1 cellular context compared by ENCODE assay signal in the genomic region with DNA sequence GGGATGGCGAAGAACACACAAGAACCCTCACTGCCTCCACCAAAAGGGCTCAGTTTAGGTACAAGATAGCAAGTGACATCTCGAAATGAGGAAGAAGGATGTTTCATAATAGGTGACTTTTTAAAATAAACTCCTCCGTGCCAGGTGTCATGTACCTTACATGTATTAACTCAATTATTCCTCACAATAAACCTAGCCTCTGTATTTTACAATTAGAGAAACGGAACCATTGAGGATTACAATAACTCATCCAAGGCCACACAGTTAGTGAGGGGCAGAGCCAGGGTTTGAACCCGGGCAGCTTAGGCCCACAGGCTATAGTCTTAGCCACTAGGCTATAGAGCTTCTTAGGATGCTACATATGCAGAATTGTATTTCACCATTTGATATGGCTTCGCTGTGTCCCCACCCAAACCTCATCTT.
A peak's percentile ranks its signal among the peaks of the same experiment; 100 is the strongest.
TF ChIP-seq lines count a peak whose summit lies in the region.

No MANE protein-coding gene starts in this region.

TF ChIP-seq in K562, 482 proteins besides CTCF, POLR2A, EP300 and RAD21 (continued from another document):
- TF ChIP-seq, protein P1, sequence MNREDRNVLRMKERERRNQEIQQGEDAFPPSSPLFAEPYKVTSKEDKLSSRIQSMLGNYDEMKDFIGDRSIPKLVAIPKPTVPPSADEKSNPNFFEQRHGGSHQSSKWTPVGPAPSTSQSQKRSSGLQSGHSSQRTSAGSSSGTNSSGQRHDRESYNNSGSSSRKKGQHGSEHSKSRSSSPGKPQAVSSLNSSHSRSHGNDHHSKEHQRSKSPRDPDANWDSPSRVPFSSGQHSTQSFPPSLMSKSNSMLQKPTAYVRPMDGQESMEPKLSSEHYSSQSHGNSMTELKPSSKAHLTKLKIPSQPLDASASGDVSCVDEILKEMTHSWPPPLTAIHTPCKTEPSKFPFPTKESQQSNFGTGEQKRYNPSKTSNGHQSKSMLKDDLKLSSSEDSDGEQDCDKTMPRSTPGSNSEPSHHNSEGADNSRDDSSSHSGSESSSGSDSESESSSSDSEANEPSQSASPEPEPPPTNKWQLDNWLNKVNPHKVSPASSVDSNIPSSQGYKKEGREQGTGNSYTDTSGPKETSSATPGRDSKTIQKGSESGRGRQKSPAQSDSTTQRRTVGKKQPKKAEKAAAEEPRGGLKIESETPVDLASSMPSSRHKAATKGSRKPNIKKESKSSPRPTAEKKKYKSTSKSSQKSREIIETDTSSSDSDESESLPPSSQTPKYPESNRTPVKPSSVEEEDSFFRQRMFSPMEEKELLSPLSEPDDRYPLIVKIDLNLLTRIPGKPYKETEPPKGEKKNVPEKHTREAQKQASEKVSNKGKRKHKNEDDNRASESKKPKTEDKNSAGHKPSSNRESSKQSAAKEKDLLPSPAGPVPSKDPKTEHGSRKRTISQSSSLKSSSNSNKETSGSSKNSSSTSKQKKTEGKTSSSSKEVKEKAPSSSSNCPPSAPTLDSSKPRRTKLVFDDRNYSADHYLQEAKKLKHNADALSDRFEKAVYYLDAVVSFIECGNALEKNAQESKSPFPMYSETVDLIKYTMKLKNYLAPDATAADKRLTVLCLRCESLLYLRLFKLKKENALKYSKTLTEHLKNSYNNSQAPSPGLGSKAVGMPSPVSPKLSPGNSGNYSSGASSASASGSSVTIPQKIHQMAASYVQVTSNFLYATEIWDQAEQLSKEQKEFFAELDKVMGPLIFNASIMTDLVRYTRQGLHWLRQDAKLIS (CRISPR knock-in tag; IDR thresholded peaks at IDR 0.05), result no peak
- TF ChIP-seq CTBP1 (IDR thresholded peaks at IDR 0.05; ENCODE audit: borderline replicate concordance) (peak; percentile 44; the same call in 1 of the 2 replicates), TBP (optimal IDR thresholded peaks at IDR 0.05; ENCODE audit: low read depth, low read length) (peak; percentile 89), CBX2 (IDR thresholded peaks at IDR 0.05; ENCODE audit: insufficient read depth, low read length, poor library complexity, severe bottlenecking) (no peak), TRIM24 (IDR thresholded peaks at IDR 0.05) (no peak), SRSF3 (IDR thresholded peaks at IDR 0.05; ENCODE audit: insufficient read depth, low read length) (no peak), ARHGAP35 (IDR thresholded peaks at IDR 0.05; ENCODE audit: partially characterized antibody) (no peak), U2AF2 (optimal IDR thresholded peaks at IDR 0.05; ENCODE audit: low read depth, low read length) (no peak), ZNF561 (CRISPR knock-in tag; conservative IDR thresholded peaks at IDR 0.05) (no peak), ZEB2 (IDR thresholded peaks at IDR 0.05) (peak; percentile 68), NRF1 (conservative IDR thresholded peaks at IDR 0.05 in 1 of 2, IDR thresholded peaks at IDR 0.05 in 1 of 2) (no peak), ZNF3 (CRISPR knock-in tag; IDR thresholded peaks at IDR 0.05) (no peak), EHMT2 (IDR thresholded peaks at IDR 0.05) (no peak), SOX6 (IDR thresholded peaks at IDR 0.05) (peak; percentile 39; the same call in 1 of the 2 replicates), MAZ (CRISPR knock-in tag; conservative IDR thresholded peaks at IDR 0.05 in 1 of 2, IDR thresholded peaks at IDR 0.05 in 1 of 2) (no peak), SAFB (IDR thresholded peaks at IDR 0.05; ENCODE audit: borderline replicate concordance, low read depth, low read length) (no peak), PHB2 (IDR thresholded peaks at IDR 0.05; ENCODE audit: low read depth) (no peak), ZNF174 (CRISPR knock-in tag; IDR thresholded peaks at IDR 0.05) (no peak), RBM25 (IDR thresholded peaks at IDR 0.05; ENCODE audit: low read depth, low read length, severe bottlenecking) (no peak), ZNF146 (CRISPR knock-in tag; IDR thresholded peaks at IDR 0.05; ENCODE audit: unreplicated experiment) (no peak), POLR3A (IDR thresholded peaks at IDR 0.05; ENCODE audit: borderline replicate concordance, extremely low read depth, insufficient read depth, insufficient read length) (peak; percentile 78), ZFX (CRISPR knock-in tag; IDR thresholded peaks at IDR 0.05) (no peak), POLR2H (tag; IDR thresholded peaks at IDR 0.05; ENCODE audit: low read depth) (peak; percentile 99), ARNT (IDR thresholded peaks at IDR 0.05) (no peak), CREB1 (IDR thresholded peaks at IDR 0.05) (no peak), CREB1 (CRISPR knock-in tag; IDR thresholded peaks at IDR 0.05) (no peak)
- TF ChIP-seq, protein P2, sequence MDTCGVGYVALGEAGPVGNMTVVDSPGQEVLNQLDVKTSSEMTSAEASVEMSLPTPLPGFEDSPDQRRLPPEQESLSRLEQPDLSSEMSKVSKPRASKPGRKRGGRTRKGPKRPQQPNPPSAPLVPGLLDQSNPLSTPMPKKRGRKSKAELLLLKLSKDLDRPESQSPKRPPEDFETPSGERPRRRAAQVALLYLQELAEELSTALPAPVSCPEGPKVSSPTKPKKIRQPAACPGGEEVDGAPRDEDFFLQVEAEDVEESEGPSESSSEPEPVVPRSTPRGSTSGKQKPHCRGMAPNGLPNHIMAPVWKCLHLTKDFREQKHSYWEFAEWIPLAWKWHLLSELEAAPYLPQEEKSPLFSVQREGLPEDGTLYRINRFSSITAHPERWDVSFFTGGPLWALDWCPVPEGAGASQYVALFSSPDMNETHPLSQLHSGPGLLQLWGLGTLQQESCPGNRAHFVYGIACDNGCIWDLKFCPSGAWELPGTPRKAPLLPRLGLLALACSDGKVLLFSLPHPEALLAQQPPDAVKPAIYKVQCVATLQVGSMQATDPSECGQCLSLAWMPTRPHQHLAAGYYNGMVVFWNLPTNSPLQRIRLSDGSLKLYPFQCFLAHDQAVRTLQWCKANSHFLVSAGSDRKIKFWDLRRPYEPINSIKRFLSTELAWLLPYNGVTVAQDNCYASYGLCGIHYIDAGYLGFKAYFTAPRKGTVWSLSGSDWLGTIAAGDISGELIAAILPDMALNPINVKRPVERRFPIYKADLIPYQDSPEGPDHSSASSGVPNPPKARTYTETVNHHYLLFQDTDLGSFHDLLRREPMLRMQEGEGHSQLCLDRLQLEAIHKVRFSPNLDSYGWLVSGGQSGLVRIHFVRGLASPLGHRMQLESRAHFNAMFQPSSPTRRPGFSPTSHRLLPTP (IDR thresholded peaks at IDR 0.05; ENCODE audit: borderline replicate concordance, extremely low read depth, insufficient read length), result no peak
- TF ChIP-seq, protein P3, sequence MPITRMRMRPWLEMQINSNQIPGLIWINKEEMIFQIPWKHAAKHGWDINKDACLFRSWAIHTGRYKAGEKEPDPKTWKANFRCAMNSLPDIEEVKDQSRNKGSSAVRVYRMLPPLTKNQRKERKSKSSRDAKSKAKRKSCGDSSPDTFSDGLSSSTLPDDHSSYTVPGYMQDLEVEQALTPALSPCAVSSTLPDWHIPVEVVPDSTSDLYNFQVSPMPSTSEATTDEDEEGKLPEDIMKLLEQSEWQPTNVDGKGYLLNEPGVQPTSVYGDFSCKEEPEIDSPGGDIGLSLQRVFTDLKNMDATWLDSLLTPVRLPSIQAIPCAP (CRISPR knock-in tag; IDR thresholded peaks at IDR 0.05; ENCODE audit: borderline replicate concordance), result no peak
- TF ChIP-seq, protein P4, sequence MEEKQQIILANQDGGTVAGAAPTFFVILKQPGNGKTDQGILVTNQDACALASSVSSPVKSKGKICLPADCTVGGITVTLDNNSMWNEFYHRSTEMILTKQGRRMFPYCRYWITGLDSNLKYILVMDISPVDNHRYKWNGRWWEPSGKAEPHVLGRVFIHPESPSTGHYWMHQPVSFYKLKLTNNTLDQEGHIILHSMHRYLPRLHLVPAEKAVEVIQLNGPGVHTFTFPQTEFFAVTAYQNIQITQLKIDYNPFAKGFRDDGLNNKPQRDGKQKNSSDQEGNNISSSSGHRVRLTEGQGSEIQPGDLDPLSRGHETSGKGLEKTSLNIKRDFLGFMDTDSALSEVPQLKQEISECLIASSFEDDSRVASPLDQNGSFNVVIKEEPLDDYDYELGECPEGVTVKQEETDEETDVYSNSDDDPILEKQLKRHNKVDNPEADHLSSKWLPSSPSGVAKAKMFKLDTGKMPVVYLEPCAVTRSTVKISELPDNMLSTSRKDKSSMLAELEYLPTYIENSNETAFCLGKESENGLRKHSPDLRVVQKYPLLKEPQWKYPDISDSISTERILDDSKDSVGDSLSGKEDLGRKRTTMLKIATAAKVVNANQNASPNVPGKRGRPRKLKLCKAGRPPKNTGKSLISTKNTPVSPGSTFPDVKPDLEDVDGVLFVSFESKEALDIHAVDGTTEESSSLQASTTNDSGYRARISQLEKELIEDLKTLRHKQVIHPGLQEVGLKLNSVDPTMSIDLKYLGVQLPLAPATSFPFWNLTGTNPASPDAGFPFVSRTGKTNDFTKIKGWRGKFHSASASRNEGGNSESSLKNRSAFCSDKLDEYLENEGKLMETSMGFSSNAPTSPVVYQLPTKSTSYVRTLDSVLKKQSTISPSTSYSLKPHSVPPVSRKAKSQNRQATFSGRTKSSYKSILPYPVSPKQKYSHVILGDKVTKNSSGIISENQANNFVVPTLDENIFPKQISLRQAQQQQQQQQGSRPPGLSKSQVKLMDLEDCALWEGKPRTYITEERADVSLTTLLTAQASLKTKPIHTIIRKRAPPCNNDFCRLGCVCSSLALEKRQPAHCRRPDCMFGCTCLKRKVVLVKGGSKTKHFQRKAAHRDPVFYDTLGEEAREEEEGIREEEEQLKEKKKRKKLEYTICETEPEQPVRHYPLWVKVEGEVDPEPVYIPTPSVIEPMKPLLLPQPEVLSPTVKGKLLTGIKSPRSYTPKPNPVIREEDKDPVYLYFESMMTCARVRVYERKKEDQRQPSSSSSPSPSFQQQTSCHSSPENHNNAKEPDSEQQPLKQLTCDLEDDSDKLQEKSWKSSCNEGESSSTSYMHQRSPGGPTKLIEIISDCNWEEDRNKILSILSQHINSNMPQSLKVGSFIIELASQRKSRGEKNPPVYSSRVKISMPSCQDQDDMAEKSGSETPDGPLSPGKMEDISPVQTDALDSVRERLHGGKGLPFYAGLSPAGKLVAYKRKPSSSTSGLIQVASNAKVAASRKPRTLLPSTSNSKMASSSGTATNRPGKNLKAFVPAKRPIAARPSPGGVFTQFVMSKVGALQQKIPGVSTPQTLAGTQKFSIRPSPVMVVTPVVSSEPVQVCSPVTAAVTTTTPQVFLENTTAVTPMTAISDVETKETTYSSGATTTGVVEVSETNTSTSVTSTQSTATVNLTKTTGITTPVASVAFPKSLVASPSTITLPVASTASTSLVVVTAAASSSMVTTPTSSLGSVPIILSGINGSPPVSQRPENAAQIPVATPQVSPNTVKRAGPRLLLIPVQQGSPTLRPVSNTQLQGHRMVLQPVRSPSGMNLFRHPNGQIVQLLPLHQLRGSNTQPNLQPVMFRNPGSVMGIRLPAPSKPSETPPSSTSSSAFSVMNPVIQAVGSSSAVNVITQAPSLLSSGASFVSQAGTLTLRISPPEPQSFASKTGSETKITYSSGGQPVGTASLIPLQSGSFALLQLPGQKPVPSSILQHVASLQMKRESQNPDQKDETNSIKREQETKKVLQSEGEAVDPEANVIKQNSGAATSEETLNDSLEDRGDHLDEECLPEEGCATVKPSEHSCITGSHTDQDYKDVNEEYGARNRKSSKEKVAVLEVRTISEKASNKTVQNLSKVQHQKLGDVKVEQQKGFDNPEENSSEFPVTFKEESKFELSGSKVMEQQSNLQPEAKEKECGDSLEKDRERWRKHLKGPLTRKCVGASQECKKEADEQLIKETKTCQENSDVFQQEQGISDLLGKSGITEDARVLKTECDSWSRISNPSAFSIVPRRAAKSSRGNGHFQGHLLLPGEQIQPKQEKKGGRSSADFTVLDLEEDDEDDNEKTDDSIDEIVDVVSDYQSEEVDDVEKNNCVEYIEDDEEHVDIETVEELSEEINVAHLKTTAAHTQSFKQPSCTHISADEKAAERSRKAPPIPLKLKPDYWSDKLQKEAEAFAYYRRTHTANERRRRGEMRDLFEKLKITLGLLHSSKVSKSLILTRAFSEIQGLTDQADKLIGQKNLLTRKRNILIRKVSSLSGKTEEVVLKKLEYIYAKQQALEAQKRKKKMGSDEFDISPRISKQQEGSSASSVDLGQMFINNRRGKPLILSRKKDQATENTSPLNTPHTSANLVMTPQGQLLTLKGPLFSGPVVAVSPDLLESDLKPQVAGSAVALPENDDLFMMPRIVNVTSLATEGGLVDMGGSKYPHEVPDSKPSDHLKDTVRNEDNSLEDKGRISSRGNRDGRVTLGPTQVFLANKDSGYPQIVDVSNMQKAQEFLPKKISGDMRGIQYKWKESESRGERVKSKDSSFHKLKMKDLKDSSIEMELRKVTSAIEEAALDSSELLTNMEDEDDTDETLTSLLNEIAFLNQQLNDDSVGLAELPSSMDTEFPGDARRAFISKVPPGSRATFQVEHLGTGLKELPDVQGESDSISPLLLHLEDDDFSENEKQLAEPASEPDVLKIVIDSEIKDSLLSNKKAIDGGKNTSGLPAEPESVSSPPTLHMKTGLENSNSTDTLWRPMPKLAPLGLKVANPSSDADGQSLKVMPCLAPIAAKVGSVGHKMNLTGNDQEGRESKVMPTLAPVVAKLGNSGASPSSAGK (IDR thresholded peaks at IDR 0.05), result no peak
- TF ChIP-seq, protein P5, sequence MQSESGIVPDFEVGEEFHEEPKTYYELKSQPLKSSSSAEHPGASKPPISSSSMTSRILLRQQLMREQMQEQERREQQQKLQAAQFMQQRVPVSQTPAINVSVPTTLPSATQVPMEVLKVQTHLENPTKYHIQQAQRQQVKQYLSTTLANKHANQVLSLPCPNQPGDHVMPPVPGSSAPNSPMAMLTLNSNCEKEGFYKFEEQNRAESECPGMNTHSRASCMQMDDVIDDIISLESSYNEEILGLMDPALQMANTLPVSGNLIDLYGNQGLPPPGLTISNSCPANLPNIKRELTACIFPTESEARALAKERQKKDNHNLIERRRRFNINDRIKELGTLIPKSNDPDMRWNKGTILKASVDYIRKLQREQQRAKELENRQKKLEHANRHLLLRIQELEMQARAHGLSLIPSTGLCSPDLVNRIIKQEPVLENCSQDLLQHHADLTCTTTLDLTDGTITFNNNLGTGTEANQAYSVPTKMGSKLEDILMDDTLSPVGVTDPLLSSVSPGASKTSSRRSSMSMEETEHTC (IDR thresholded peaks at IDR 0.05), result no peak
- TF ChIP-seq, protein P6, sequence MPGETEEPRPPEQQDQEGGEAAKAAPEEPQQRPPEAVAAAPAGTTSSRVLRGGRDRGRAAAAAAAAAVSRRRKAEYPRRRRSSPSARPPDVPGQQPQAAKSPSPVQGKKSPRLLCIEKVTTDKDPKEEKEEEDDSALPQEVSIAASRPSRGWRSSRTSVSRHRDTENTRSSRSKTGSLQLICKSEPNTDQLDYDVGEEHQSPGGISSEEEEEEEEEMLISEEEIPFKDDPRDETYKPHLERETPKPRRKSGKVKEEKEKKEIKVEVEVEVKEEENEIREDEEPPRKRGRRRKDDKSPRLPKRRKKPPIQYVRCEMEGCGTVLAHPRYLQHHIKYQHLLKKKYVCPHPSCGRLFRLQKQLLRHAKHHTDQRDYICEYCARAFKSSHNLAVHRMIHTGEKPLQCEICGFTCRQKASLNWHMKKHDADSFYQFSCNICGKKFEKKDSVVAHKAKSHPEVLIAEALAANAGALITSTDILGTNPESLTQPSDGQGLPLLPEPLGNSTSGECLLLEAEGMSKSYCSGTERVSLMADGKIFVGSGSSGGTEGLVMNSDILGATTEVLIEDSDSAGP (CRISPR knock-in tag; IDR thresholded peaks at IDR 0.05), result no peak
